Comparison of ENCODE assay signal across 1 cellular context in genomic region chr11:68505596-68505995, GRCh38.
TF ChIP-seq lines count a peak whose summit lies in the region.

No MANE protein-coding gene starts in this region.

TF ChIP-seq in GM23338, 12 proteins besides CTCF, POLR2A, EP300 and RAD21 (continued from another document):
- TF ChIP-seq ZNF462 (CRISPR knock-in tag; IDR thresholded peaks at IDR 0.05), result no peak
TF ChIP-seq in GM23338: peak in this region for 0.
